ENCODE assay signal across 1 cellular context in genomic region chr2:63081404-63081803, GRCh38.
TF ChIP-seq lines count a peak whose summit lies in the region.

No MANE protein-coding gene starts in this region.

TF ChIP-seq in GM12878, 131 proteins besides CTCF, POLR2A, EP300 and RAD21 (continued from another document):
- TF ChIP-seq MLLT1 (IDR thresholded peaks at IDR 0.05) (0 out of 2 replicates have a peak, but pooled peaks have one; percentile 24), CBFB (IDR thresholded peaks at IDR 0.05; ENCODE audit: low read depth) (no peak), CHD2 (IDR thresholded peaks at IDR 0.05; ENCODE audit: borderline replicate concordance, low read depth, low read length) (no peak), BACH1 (IDR thresholded peaks at IDR 0.05; ENCODE audit: borderline replicate concordance) (no peak)
